ENCODE assay signal across 21 cellular contexts in the genomic region with DNA sequence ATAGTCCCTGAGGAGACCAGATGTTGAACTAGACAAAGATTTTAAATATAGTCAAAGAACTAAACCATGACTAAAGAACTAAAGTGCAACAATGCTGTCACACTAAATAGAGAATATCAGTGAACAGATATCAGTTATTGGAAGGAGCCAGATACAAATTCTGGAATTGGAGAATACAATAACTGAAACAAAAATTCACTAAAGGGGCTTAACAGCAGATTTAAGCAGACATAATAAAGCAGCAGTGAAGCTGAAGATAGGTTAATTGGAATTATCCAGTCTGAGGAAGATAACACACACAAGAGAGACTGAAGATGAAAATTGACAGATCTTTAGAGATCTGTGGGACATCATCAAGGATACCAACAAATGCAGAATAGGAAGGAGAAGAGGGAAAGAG. TPM values are rescaled to one million over a fixed set of nuclear protein-coding genes. Genes with fewer than 3 reads are reported as not detected.
A peak's percentile ranks its signal among the peaks of the same experiment; 100 is the strongest.
DNase-seq lines count a peak whose midpoint lies in the region; ATAC-seq, FAIRE-seq and TF ChIP-seq lines count a peak whose summit lies in the region.
"Had no signal": no experiment of that assay in that cellular context is flagged by ENCODE, and none has a peak within 500 bp of the region (broad histone marks: within the 10 kb centered on the region; RNA-seq: fewer than 3 reads in every experiment).

No MANE protein-coding gene starts in this region.

- RAD21 ChIA-PET in HCT116 (lab: Charles Lee; ENCODE audit: low non-redundant PET in 1 of 2, low total read pairs in 2 of 2, uncharacterized antibody in 2 of 2, unreplicated experiment in 2 of 2), result no interaction called here

- H3K4me3 Mint-ChIP-seq in HFFc6 (no peak overlapping the region), astrocyte (ENCODE audit: unreplicated experiment) (no peak overlapping the region)
- H3K4me3 Mint-ChIP-seq: CD14-positive monocyte; CD8-positive, alpha-beta T cell had no signal

- intact Hi-C loops in HCT116 (cut with micrococcal nuclease) (no loop called here), posterior cingulate gyrus (cut with DNase I) (no loop called here)

- H3K36me3 Mint-ChIP-seq in HFFc6 (ENCODE audit: low read depth), result peaks cover 14% of the 10 kb centered on the region
- no peaks in the 10 kb centered on the region for H3K36me3 Mint-ChIP-seq in astrocyte (ENCODE audit: low read depth, unreplicated experiment)
- H3K36me3 Mint-ChIP-seq: CD14-positive monocyte had no signal

- H3K9ac ChIP-seq in HCT116 (ENCODE audit: low read length) (no peak overlapping the region), astrocyte (ENCODE audit: low read length) (no peak overlapping the region)

- no peak overlapping the region for H3K4me3 ChIP-seq in HCT116 (replicated peaks in 1 of 2; ENCODE audit: low read depth in 1 of 2, low read length in 2 of 2)
- H3K4me3 ChIP-seq in astrocyte (ENCODE audit: insufficient read depth, low read depth, low read length), result no peak overlapping the region
- H3K4me3 ChIP-seq: HAP-1 had no signal

- FAIRE-seq in astrocyte (lab: Jason Lieb, UNC) (no peak), GM12892 (lab: Jason Lieb, UNC) (no peak)
- FAIRE-seq: D721Med, GM19239, H1 had no signal

- H3K27me3 Mint-ChIP-seq in HFFc6 (ENCODE audit: insufficient read depth) (peaks cover 4% of the 10 kb centered on the region; the same call in 1 of the 2 replicates), astrocyte (ENCODE audit: low read depth, unreplicated experiment) (no peaks in the 10 kb centered on the region)

- no peak for TF ChIP-seq RAD21 in HCT116 (IDR thresholded peaks at IDR 0.05; ENCODE audit: low read depth)

- no peaks in the 10 kb centered on the region for H3K36me3 ChIP-seq in HCT116 (ENCODE audit: control insufficient read depth in 1 of 2, insufficient read depth in 2 of 2, low read length in 2 of 2)
- no peaks in the 10 kb centered on the region for H3K36me3 ChIP-seq in astrocyte (ENCODE audit: insufficient read depth, low read length)
- H3K36me3 ChIP-seq: HAP-1 had no signal

- H3K4me2 ChIP-seq in HCT116 (ENCODE audit: low read length), result no peak overlapping the region
- H3K4me2 ChIP-seq in astrocyte (ENCODE audit: low read length), result no peak overlapping the region

- DNase-seq in HCT116 (ENCODE audit: low read depth, low spot score) (no peak), HFFc6 (no peak), astrocyte (ENCODE audit: low read depth) (no peak), myocyte (ENCODE audit: low read depth) (peak; percentile 7), GM12892 (ENCODE audit: insufficient read length) (no peak), posterior cingulate gyrus (no peak), DMS53 (lab: John Stamatoyannopoulos, UW) (no peak)
- DNase-seq: CD8-positive, alpha-beta T cell; COR-L47; DMS153; DND-41; GDM1 had no signal

- H3K9me3 ChIP-seq in HCT116 (ENCODE audit: control insufficient read depth in 1 of 2, insufficient read depth in 1 of 2, low read depth in 1 of 2, low read length in 2 of 2) (peaks cover under 1 to 6% of the 10 kb centered on the region in 2 experiments; a peak in 2 of 4 replicates), astrocyte (ENCODE audit: insufficient read depth, low read depth, low read length) (no peaks in the 10 kb centered on the region)

- H4K20me1 ChIP-seq in HCT116 (ENCODE audit: insufficient read depth) (no peaks in the 10 kb centered on the region), astrocyte (ENCODE audit: insufficient read depth, low read length) (no peaks in the 10 kb centered on the region)

- H3K27ac ChIP-seq in HCT116 (ENCODE audit: low read depth, low read length) (no peak overlapping the region), astrocyte (ENCODE audit: low read depth, low read length) (peak overlapping the region; percentile 67)
- H3K27ac ChIP-seq: HL-60 had no signal

- CTCF ChIA-PET in HCT116 (lab: Charles Lee), result no interaction called here

- H3K4me1 ChIP-seq in HCT116 (ENCODE audit: control insufficient read depth in 1 of 2, insufficient read depth in 2 of 2, low read length in 2 of 2), result peaks cover 0 to 15% of the 10 kb centered on the region in 2 experiments; a peak in 2 of 4 replicates
- H3K4me1 ChIP-seq in astrocyte (ENCODE audit: insufficient read depth, low read length), result peaks cover 27% of the 10 kb centered on the region
- H3K4me1 ChIP-seq: HAP-1 had no signal

- no peaks in the 10 kb centered on the region for H3K27me3 ChIP-seq in HCT116 (ENCODE audit: insufficient read depth, low read length)
- H3K27me3 ChIP-seq in astrocyte (ENCODE audit: insufficient read depth, low read length), result no peaks in the 10 kb centered on the region

- H3K9me3 Mint-ChIP-seq in HFFc6, result peaks cover 24% of the 10 kb centered on the region
- peaks cover 3% of the 10 kb centered on the region for H3K9me3 Mint-ChIP-seq in astrocyte (ENCODE audit: unreplicated experiment)

- H3K9me2 ChIP-seq in HCT116 (ENCODE audit: insufficient read depth), result no peaks in the 10 kb centered on the region

- BruUV-seq in HCT116 (replicated peaks; lab: Mats Ljungman, UMichigan), result no TSS peak

- H3K4me1 Mint-ChIP-seq in HFFc6 (ENCODE audit: low read depth) (peaks cover 54% of the 10 kb centered on the region), astrocyte (ENCODE audit: low read depth, unreplicated experiment) (peaks cover 13% of the 10 kb centered on the region)

- POLR2A ChIA-PET in HCT116 (lab: Charles Lee), result no interaction called here

- H3K79me2 ChIP-seq in HCT116 (ENCODE audit: insufficient read depth, low read length) (no peaks in the 10 kb centered on the region), astrocyte (ENCODE audit: insufficient read depth, low read length) (no peaks in the 10 kb centered on the region)

- H2AFZ ChIP-seq in HCT116 (ENCODE audit: low read depth, low read length, poor library complexity, severe bottlenecking) (no peak overlapping the region), astrocyte (ENCODE audit: low read depth, low read length) (no peak overlapping the region)

- TF ChIP-seq CTCF in HCT116 (IDR thresholded peaks at IDR 0.05 in 2 of 3, conservative IDR thresholded peaks at IDR 0.05 in 1 of 3; ENCODE audit: borderline replicate concordance in 1 of 3, insufficient read depth in 1 of 3, low read depth in 2 of 3, low read length in 2 of 3) (no peak), HFFc6 (IDR thresholded peaks at IDR 0.05) (no peak), astrocyte (IDR thresholded peaks at IDR 0.05; ENCODE audit: insufficient read depth, low read depth, low read length) (no peak)

- peak overlapping the region; percentile 90; the same call in 1 of the 2 replicates for H3K27ac Mint-ChIP-seq in HFFc6
- H3K27ac Mint-ChIP-seq in astrocyte (ENCODE audit: unreplicated experiment), result no peak overlapping the region
- H3K27ac Mint-ChIP-seq: CD14-positive monocyte; CD8-positive, alpha-beta T cell had no signal

- no peak for ATAC-seq in HCT116
- ATAC-seq: CD8-positive, alpha-beta T cell had no signal

- TF ChIP-seq POLR2A in HCT116 (IDR thresholded peaks at IDR 0.05; ENCODE audit: borderline replicate concordance, extremely low read depth, insufficient read depth, insufficient read length) (no peak), GM12892 (IDR thresholded peaks at IDR 0.05; ENCODE audit: low read depth, low read length) (no peak)

TF ChIP-seq in HCT116, 20 proteins besides CTCF, POLR2A, EP300 and RAD21:
- no peak for TF ChIP-seq SIN3A (IDR thresholded peaks at IDR 0.05; ENCODE audit: low read depth)
- peak; percentile 72; the same call in 1 of the 2 replicates for TF ChIP-seq CBX3 (IDR thresholded peaks at IDR 0.05; ENCODE audit: low read depth)
- no peak for TF ChIP-seq FOSL1 (IDR thresholded peaks at IDR 0.05; ENCODE audit: low read depth)
TF ChIP-seq in HCT116: peak in this region for 1.

RNA-seq across cellular contexts. Expression of a gene that starts 10.4 kb away (rescaled TPM):
- total RNA-seq in HCT116 (2021; ENCODE audit: unreplicated experiment), result not detected
- polyA plus RNA-seq in HCT116 (2012), result 0.03 and 0.35 TPM in 2 replicates
- not detected for total RNA-seq in HFFc6 (2021; fragmentation: NEBNext Ultra II Directional; extraction: Animal tissue kit (Norgen Biotek cat#: 25700))
- not detected in 2 replicates for total RNA-seq in astrocyte
- not detected in 2 replicates for total RNA-seq in myocyte
- polyA plus RNA-seq in myocyte (2012), result not detected
- not detected for polyA plus RNA-seq in GM12892 (2012; ENCODE audit: missing spikeins)
- total RNA-seq: A673, H1, IMR-90 had no signal
- polyA plus RNA-seq: BJ, CD14-positive monocyte, H1, IMR-90 had no signal

RNA-seq across cellular contexts. Expression of a gene that starts 53.6 kb away (rescaled TPM):
- total RNA-seq in HCT116 (2021; ENCODE audit: unreplicated experiment) (24.6 TPM), astrocyte (36.9 and 44.7 TPM in 2 replicates), myocyte (11.4 and 13.6 TPM in 2 replicates)
- 12.8 and 17.1 TPM in 2 replicates for polyA plus RNA-seq in HCT116 (2012)
- total RNA-seq in HFFc6 (2021; fragmentation: NEBNext Ultra II Directional; extraction: Animal tissue kit (Norgen Biotek cat#: 25700)), result 10 to 100 TPM; 17.8 to 23.4 (median 21.3) TPM
- polyA plus RNA-seq in myocyte (2012), result 14.7 TPM
- 4.2 TPM for polyA plus RNA-seq in GM12892 (2012; ENCODE audit: missing spikeins)
